17 cellular contexts compared by ENCODE assay signal in genomic region chr6:132961122-132961521, GRCh38.
A peak's percentile ranks its signal among the peaks of the same experiment; 100 is the strongest.
DNase-seq lines count a peak whose midpoint lies in the region; ATAC-seq, FAIRE-seq and TF ChIP-seq lines count a peak whose summit lies in the region.
"Had no signal": no experiment of that assay in that cellular context is flagged by ENCODE, and none has a peak within 500 bp of the region (broad histone marks: within the 10 kb centered on the region; RNA-seq: fewer than 3 reads in every experiment).

No MANE protein-coding gene starts in this region.

- H3K9me3 Mint-ChIP-seq in HFFc6, result no peaks in the 10 kb centered on the region
- no peaks in the 10 kb centered on the region for H3K9me3 Mint-ChIP-seq in activated T-cell treated with anti-CD3 and anti-CD28 coated beads, Interleukin-2, amount 50 U/mL, for 4 hours
- H3K9me3 Mint-ChIP-seq in CD4-positive, alpha-beta memory T cell, result no peaks in the 10 kb centered on the region
- H3K9me3 Mint-ChIP-seq: activated CD4-positive, alpha-beta memory T cell treated with anti-CD3 and anti-CD28 coated beads for 36 hours; neural crest cell; T-helper 1 cell treated with Interleukin-12 subunit alpha and Interleukin-12 subunit beta and Interleukin-4 antibody, amounts not matched to agents 30 μg/mL and 1 μg/mL, for 36 hours had no signal

- H3K4me1 ChIP-seq in CD4-positive, alpha-beta memory T cell (ENCODE audit: insufficient read depth, low read length), result no peaks in the 10 kb centered on the region
- H3K4me1 ChIP-seq: spleen had no signal

- TF ChIP-seq CTCF in HFFc6 (IDR thresholded peaks at IDR 0.05), result no peak

- no peak overlapping the region for H3K27ac ChIP-seq in CD4-positive, alpha-beta memory T cell (ENCODE audit: low read depth, low read length)
- H3K27ac ChIP-seq: gastrocnemius medialis, spleen, tibial nerve had no signal

- CTCF ChIA-PET in CD4-positive, alpha-beta memory T cell (lab: Charles Lee; ENCODE audit: partially characterized antibody), result interaction anchor here (1.3 to 2.7 kb wide), 2 partner anchors 291 to 1136 kb away, joined by 3 to 14 read pairs; no protein-coding TSS in a partner anchor

- no peaks in the 10 kb centered on the region for H3K27me3 ChIP-seq in CD4-positive, alpha-beta memory T cell (ENCODE audit: insufficient read depth, low read length)
- H3K27me3 ChIP-seq: gastrocnemius medialis, tibial nerve had no signal

- no peaks in the 10 kb centered on the region for H3K9me3 ChIP-seq in CD4-positive, alpha-beta memory T cell (ENCODE audit: control insufficient read depth in 1 of 2, low read length in 2 of 2)
- H3K9me3 ChIP-seq: gastrocnemius medialis, spleen, tibial nerve had no signal

- H3K4me1 Mint-ChIP-seq in HFFc6 (ENCODE audit: low read depth), result peaks cover 11% of the 10 kb centered on the region
- no peaks in the 10 kb centered on the region for H3K4me1 Mint-ChIP-seq in activated T-cell treated with anti-CD3 and anti-CD28 coated beads, Interleukin-2, amount 50 U/mL, for 4 hours (ENCODE audit: low read depth)
- no peaks in the 10 kb centered on the region for H3K4me1 Mint-ChIP-seq in CD4-positive, alpha-beta memory T cell

- ATAC-seq in activated T-cell treated with anti-CD3 and anti-CD28 coated beads, Interleukin-2, amount 50 U/mL, for 4 hours, result no peak
- ATAC-seq: gastrocnemius medialis had no signal

- H3K36me3 Mint-ChIP-seq in HFFc6 (ENCODE audit: low read depth), result no peaks in the 10 kb centered on the region
- H3K36me3 Mint-ChIP-seq in activated T-cell treated with anti-CD3 and anti-CD28 coated beads, Interleukin-2, amount 50 U/mL, for 4 hours (ENCODE audit: insufficient read depth), result no peaks in the 10 kb centered on the region
- no peaks in the 10 kb centered on the region for H3K36me3 Mint-ChIP-seq in CD4-positive, alpha-beta memory T cell
- H3K36me3 Mint-ChIP-seq: activated CD4-positive, alpha-beta memory T cell treated with anti-CD3 and anti-CD28 coated beads for 36 hours had no signal

- no peak overlapping the region for H3K4me3 Mint-ChIP-seq in HFFc6
- H3K4me3 Mint-ChIP-seq in activated T-cell treated with anti-CD3 and anti-CD28 coated beads, Interleukin-2, amount 50 U/mL, for 4 hours, result no peak overlapping the region
- no peak overlapping the region for H3K4me3 Mint-ChIP-seq in CD4-positive, alpha-beta memory T cell
- H3K4me3 Mint-ChIP-seq: activated CD4-positive, alpha-beta memory T cell treated with anti-CD3 and anti-CD28 coated beads for 36 hours; neural crest cell; T-helper 1 cell treated with Interleukin-12 subunit alpha and Interleukin-12 subunit beta and Interleukin-4 antibody, amounts not matched to agents 30 μg/mL and 1 μg/mL, for 36 hours had no signal

- no peak overlapping the region for H3K4me3 ChIP-seq in CD4-positive, alpha-beta memory T cell (ENCODE audit: low read length in 2 of 2)
- H3K4me3 ChIP-seq: gastrocnemius medialis, spleen, tibial nerve had no signal

- DNase-seq in HFFc6, result peak; percentile 30
- DNase-seq in amniotic epithelial cell (ENCODE audit: low read depth), result peak; percentile 12
- peak; percentile 55 for DNase-seq in iris pigment epithelial cell (ENCODE audit: low read depth)
- no peak for DNase-seq in NCI-H1105 treated with DMSO at 0.1 percent for 48 hours (lab: John Stamatoyannopoulos, UW)
- no peak for DNase-seq in NCI-H1930 (lab: John Stamatoyannopoulos, UW)
- DNase-seq in activated T-cell treated with anti-CD3 and anti-CD28 coated beads, Interleukin-2, amount 50 U/mL, for 4 hours, result no peak
- no peak for DNase-seq in CD4-positive, alpha-beta memory T cell
- DNase-seq: cortex of kidney, gastrocnemius medialis, KG1, NCI-H187 treated with DMSO at 0.1 percent for 48 hours, spleen had no signal

- peak; percentile 95 for FAIRE-seq in A204.1 (lab: Jason Lieb, UNC)

- H3K36me3 ChIP-seq in CD4-positive, alpha-beta memory T cell (ENCODE audit: insufficient read depth, low read length), result no peaks in the 10 kb centered on the region
- H3K36me3 ChIP-seq: gastrocnemius medialis, spleen, tibial nerve had no signal

- H3K27me3 Mint-ChIP-seq in HFFc6 (ENCODE audit: insufficient read depth), result peaks cover 4% of the 10 kb centered on the region
- peaks cover 33% of the 10 kb centered on the region for H3K27me3 Mint-ChIP-seq in activated T-cell treated with anti-CD3 and anti-CD28 coated beads, Interleukin-2, amount 50 U/mL, for 4 hours (ENCODE audit: low read depth)
- peaks cover 7 to 19% of the 10 kb centered on the region in 2 donors for H3K27me3 Mint-ChIP-seq in CD4-positive, alpha-beta memory T cell

- no peak overlapping the region for H3K27ac Mint-ChIP-seq in HFFc6
- no peak overlapping the region for H3K27ac Mint-ChIP-seq in CD4-positive, alpha-beta memory T cell
- H3K27ac Mint-ChIP-seq: activated CD4-positive, alpha-beta memory T cell treated with anti-CD3 and anti-CD28 coated beads for 36 hours; T-helper 1 cell treated with Interleukin-12 subunit alpha and Interleukin-12 subunit beta and Interleukin-4 antibody, amounts not matched to agents 30 μg/mL and 1 μg/mL, for 36 hours had no signal

- intact Hi-C loops in CD4-positive, alpha-beta memory T cell (cut with micrococcal nuclease), result loop anchor here (5.0 kb wide), 1 partner anchor 1136 kb away; no protein-coding TSS in a partner anchor

- POLR2A ChIA-PET in CD4-positive, alpha-beta memory T cell (lab: Charles Lee; ENCODE audit: partially characterized antibody), result no interaction called here

Comparison
In these comparisons a context has a peak if more than half of its experiments do, and no peak if none do; other contexts are left out.
1. DNase-seq: peak in HFFc6 (single experiment), amniotic epithelial cell (single experiment) and iris pigment epithelial cell (single experiment); none in NCI-H1105 treated with DMSO at 0.1 percent for 48 hours (single experiment), NCI-H1930 (0 of 2), activated T-cell treated with anti-CD3 and anti-CD28 coated beads, Interleukin-2, amount 50 U/mL, for 4 hours (single experiment) and CD4-positive, alpha-beta memory T cell (0 of 5).